Comparison of ENCODE assay signal across 1 cellular context in the genomic region with DNA sequence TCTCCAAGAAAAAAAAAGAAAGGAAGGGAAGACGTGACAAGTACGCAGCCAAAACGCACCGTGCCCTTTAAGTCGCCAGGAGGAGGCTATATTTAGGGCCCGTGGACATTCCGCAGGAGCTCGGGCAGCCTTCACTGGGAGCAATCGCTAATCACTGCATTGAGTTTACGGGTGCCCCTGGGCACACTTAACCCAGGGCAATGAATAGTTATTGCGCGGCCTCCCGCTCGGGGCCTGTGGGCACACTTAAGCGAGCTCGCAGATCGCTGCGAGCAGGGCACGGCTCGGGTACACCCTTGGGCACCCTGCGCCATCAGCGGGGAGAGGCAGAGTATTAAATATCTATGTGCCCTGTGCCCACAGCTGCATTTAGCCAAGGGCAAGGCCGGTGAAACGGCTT.
TF ChIP-seq lines count a peak whose summit lies in the region.

No MANE protein-coding gene starts in this region.

TF ChIP-seq in WTC11, 78 proteins besides CTCF, POLR2A, EP300 and RAD21 (continued from another document):
- TF ChIP-seq ZNF425 (CRISPR knock-in tag; conservative IDR thresholded peaks at IDR 0.05) (no peak), RORB (CRISPR knock-in tag; IDR thresholded peaks at IDR 0.05) (no peak), ZNF317 (CRISPR knock-in tag; IDR thresholded peaks at IDR 0.05; ENCODE audit: borderline replicate concordance, low read depth) (no peak), CREM (CRISPR knock-in tag; IDR thresholded peaks at IDR 0.05) (no peak), TEAD4 (CRISPR knock-in tag; IDR thresholded peaks at IDR 0.05) (no peak), GRHL2 (CRISPR knock-in tag; IDR thresholded peaks at IDR 0.05; ENCODE audit: insufficient replicate concordance, severe bottlenecking) (no peak), OVOL2 (CRISPR knock-in tag; IDR thresholded peaks at IDR 0.05; ENCODE audit: borderline replicate concordance) (no peak), ZNF423 (CRISPR knock-in tag; IDR thresholded peaks at IDR 0.05) (no peak)
TF ChIP-seq in WTC11: peak in this region for 0.
